In genomic region chr2:109457366-109457765, GRCh38 we compare ENCODE assay signal across 20 cellular contexts.
DNase-seq lines count a peak whose midpoint lies in the region; ATAC-seq, FAIRE-seq and TF ChIP-seq lines count a peak whose summit lies in the region.
"Had no signal": no experiment of that assay in that cellular context is flagged by ENCODE, and none has a peak within 500 bp of the region (broad histone marks: within the 10 kb centered on the region; RNA-seq: fewer than 3 reads in every experiment).

No MANE protein-coding gene starts in this region.

- no peaks in the 10 kb centered on the region for H3K9me3 Mint-ChIP-seq in CD8-positive, alpha-beta memory T cell
- no peaks in the 10 kb centered on the region for H3K9me3 Mint-ChIP-seq in CD14-positive monocyte
- H3K9me3 Mint-ChIP-seq: activated naive CD8-positive, alpha-beta T cell treated with anti-CD3 and anti-CD28 coated beads for 36 hours; nephron had no signal

- no peaks in the 10 kb centered on the region for H3K4me1 Mint-ChIP-seq in CD8-positive, alpha-beta memory T cell
- no peaks in the 10 kb centered on the region for H3K4me1 Mint-ChIP-seq in CD14-positive monocyte

- no peak overlapping the region for H3K27ac Mint-ChIP-seq in CD8-positive, alpha-beta memory T cell
- H3K27ac Mint-ChIP-seq in CD14-positive monocyte: no peak overlapping the region
- H3K27ac Mint-ChIP-seq: activated naive CD8-positive, alpha-beta T cell treated with anti-CD3 and anti-CD28 coated beads for 36 hours; nephron had no signal

- WGBS in neuronal stem cell (ENCODE audit: extremely low coverage in 2 of 2, insufficient read length in 2 of 2, insufficient replicate concordance in 1 of 2), 2 donors: no CpG with 5 or more reads among the region's 9 CpGs
- 81 to 88% methylated on average over 9 of the region's 9 CpGs for WGBS in upper lobe of left lung, 2 donors

- no peak overlapping the region for H3K4ac ChIP-seq in neuronal stem cell (ENCODE audit: low read length)

- H2AFZ ChIP-seq in neuronal stem cell (ENCODE audit: low read length): no peak overlapping the region

- no peak overlapping the region for H2BK120ac ChIP-seq in neuronal stem cell (ENCODE audit: low read depth, low read length)

- H3K27ac ChIP-seq in neuronal stem cell (replicated peaks; ENCODE audit: low read length) (no peak overlapping the region), tibial artery (peak overlapping the region; percentile 63 to 74), upper lobe of left lung (no peak overlapping the region)
- no peak overlapping the region for H3K27ac ChIP-seq in CD8-positive, alpha-beta memory T cell (ENCODE audit: low read depth, low read length)
- H3K27ac ChIP-seq: 22Rv1, gastrocnemius medialis, psoas muscle, RWPE1 had no signal

- H3K9ac ChIP-seq in neuronal stem cell (ENCODE audit: low read depth, low read length, poor library complexity): no peak overlapping the region

- no peak overlapping the region for H3K23ac ChIP-seq in neuronal stem cell (ENCODE audit: low read depth, low read length, poor library complexity)

- TF ChIP-seq EP300 in upper lobe of left lung (IDR thresholded peaks at IDR 0.05): no peak

- H4K8ac ChIP-seq in neuronal stem cell (ENCODE audit: low read depth, low read length): no peak overlapping the region

- CTCF ChIA-PET in CD8-positive, alpha-beta memory T cell (lab: Charles Lee): no interaction called here

- POLR2A ChIA-PET in CD8-positive, alpha-beta memory T cell (lab: Charles Lee): no interaction called here

- no peak overlapping the region for H3K4me3 Mint-ChIP-seq in CD8-positive, alpha-beta memory T cell
- H3K4me3 Mint-ChIP-seq in CD14-positive monocyte: no peak overlapping the region
- H3K4me3 Mint-ChIP-seq: activated naive CD8-positive, alpha-beta T cell treated with anti-CD3 and anti-CD28 coated beads for 36 hours; nephron had no signal

- no peaks in the 10 kb centered on the region for H3K79me1 ChIP-seq in neuronal stem cell (ENCODE audit: low read depth, low read length)

- no peak for TF ChIP-seq CTCF in bronchial epithelial cell (IDR thresholded peaks at IDR 0.05; ENCODE audit: insufficient read depth, low read length, severe bottlenecking)
- TF ChIP-seq CTCF in tibial artery (IDR thresholded peaks at IDR 0.05): no peak
- TF ChIP-seq CTCF in upper lobe of left lung (IDR thresholded peaks at IDR 0.05): no peak
- no peak for TF ChIP-seq CTCF in CD14-positive monocyte (IDR thresholded peaks at IDR 0.05)

- no peak overlapping the region for H2BK5ac ChIP-seq in neuronal stem cell (ENCODE audit: low read length)

- peaks cover 2 to 3% of the 10 kb centered on the region in 2 donors for H3K27me3 Mint-ChIP-seq in CD8-positive, alpha-beta memory T cell
- peaks cover 0 to 2% (median 0%) of the 10 kb centered on the region in 3 donors for H3K27me3 Mint-ChIP-seq in CD14-positive monocyte (ENCODE audit: low read depth in 3 of 3)
- H3K27me3 Mint-ChIP-seq: activated naive CD8-positive, alpha-beta T cell treated with anti-CD3 and anti-CD28 coated beads for 36 hours had no signal

- DNase-seq in NCI-H2171 treated with DMSO at 0.1 percent for 48 hours (lab: John Stamatoyannopoulos, UW) (peak; percentile 17), NCI-H2171 (lab: John Stamatoyannopoulos, UW) (no peak), bronchial epithelial cell (ENCODE audit: low read depth) (peak; percentile 64), neuronal stem cell (ENCODE audit: low spot score) (no peak), tibial artery (peak in 1 of 2 donors; percentile 62), upper lobe of left lung (no peak), CD14-positive monocyte (ENCODE audit: low spot score) (no peak)
- DNase-seq in CD8-positive, alpha-beta memory T cell: no peak
- DNase-seq: activated naive CD8-positive, alpha-beta T cell treated with anti-CD3 and anti-CD28 coated beads for 36 hours; AML-193; gastrocnemius medialis; kidney glomerular epithelial cell; NCI-H446; psoas muscle; stimulated activated CD4-positive, alpha-beta T cell treated with anti-CD3 and anti-CD28 coated beads, Interleukin-12 subunit alpha, Interleukin-12 subunit beta, amount 100 ng/mL, for 4 hours; T1000 had no signal

- intact Hi-C loops in tibial artery (cut with DNase I; ENCODE audit: low total_unique reads): no loop called here
- intact Hi-C loops in CD14-positive monocyte (cut with micrococcal nuclease): no loop called here

- H3K4me1 ChIP-seq in neuronal stem cell (ENCODE audit: control insufficient read depth in 2 of 2, insufficient read depth in 1 of 2, low read depth in 1 of 2, low read length in 2 of 2): peaks cover 0 to 2% of the 10 kb centered on the region in 2 donors
- peaks cover 0 to 83% (median 45%) of the 10 kb centered on the region in 4 donors for H3K4me1 ChIP-seq in tibial artery
- H3K4me1 ChIP-seq in upper lobe of left lung: no peaks in the 10 kb centered on the region
- no peaks in the 10 kb centered on the region for H3K4me1 ChIP-seq in CD8-positive, alpha-beta memory T cell (ENCODE audit: insufficient read depth, low read length)

- H3K4me3 ChIP-seq in bronchial epithelial cell (ENCODE audit: low read depth, low read length) (no peak overlapping the region), neuronal stem cell (ENCODE audit: low read length in 2 of 2) (no peak overlapping the region), tibial artery (no peak overlapping the region), upper lobe of left lung (no peak overlapping the region)
- no peak overlapping the region for H3K4me3 ChIP-seq in CD8-positive, alpha-beta memory T cell (ENCODE audit: low read length)
- H3K4me3 ChIP-seq: gastrocnemius medialis, psoas muscle had no signal

- H3K18ac ChIP-seq in neuronal stem cell (ENCODE audit: low read length): no peak overlapping the region

- no peaks in the 10 kb centered on the region for H3K36me3 ChIP-seq in bronchial epithelial cell (ENCODE audit: control insufficient read depth, insufficient read depth, low read length)
- no peaks in the 10 kb centered on the region for H3K36me3 ChIP-seq in neuronal stem cell (replicated peaks in 1 of 2; ENCODE audit: control insufficient read depth in 2 of 2, insufficient read depth in 2 of 2, low read length in 2 of 2)
- no peaks in the 10 kb centered on the region for H3K36me3 ChIP-seq in tibial artery
- peaks cover 0 to 7% (median 2%) of the 10 kb centered on the region in 4 donors for H3K36me3 ChIP-seq in upper lobe of left lung
- H3K36me3 ChIP-seq in CD8-positive, alpha-beta memory T cell (ENCODE audit: insufficient read depth, low read length): no peaks in the 10 kb centered on the region
- H3K36me3 ChIP-seq: gastrocnemius medialis had no signal

- peak overlapping the region; percentile 14 for H2AK5ac ChIP-seq in neuronal stem cell (ENCODE audit: low read depth, low read length)

- H3K27me3 ChIP-seq in bronchial epithelial cell (ENCODE audit: control insufficient read depth, insufficient read depth, low read length) (no peaks in the 10 kb centered on the region), neuronal stem cell (ENCODE audit: control insufficient read depth in 3 of 3, insufficient read depth in 3 of 3, low read depth in 1 of 3, low read length in 3 of 3) (no peaks in the 10 kb centered on the region), tibial artery (no peaks in the 10 kb centered on the region), upper lobe of left lung (no peaks in the 10 kb centered on the region)
- no peaks in the 10 kb centered on the region for H3K27me3 ChIP-seq in CD8-positive, alpha-beta memory T cell (ENCODE audit: insufficient read depth, low read length, poor library complexity, severe bottlenecking)
- H3K27me3 ChIP-seq: gastrocnemius medialis had no signal

- ATAC-seq in upper lobe of left lung (ENCODE audit: low FRiP score in 2 of 2): no peak
- ATAC-seq: gastrocnemius medialis had no signal

- H3K14ac ChIP-seq in neuronal stem cell (ENCODE audit: low read length): no peak overlapping the region

- FAIRE-seq in bronchial epithelial cell (lab: Jason Lieb, UNC): no peak
- FAIRE-seq: D721Med had no signal

- no peak overlapping the region for H4K91ac ChIP-seq in neuronal stem cell (ENCODE audit: low read depth, low read length, poor library complexity)

- H2BK15ac ChIP-seq in neuronal stem cell (ENCODE audit: low read length): no peak overlapping the region

- H2BK12ac ChIP-seq in neuronal stem cell (ENCODE audit: low read length): no peak overlapping the region

- no peak for TF ChIP-seq POLR2A in upper lobe of left lung (IDR thresholded peaks at IDR 0.05)

- H3K36me3 Mint-ChIP-seq in CD8-positive, alpha-beta memory T cell: no peaks in the 10 kb centered on the region
- H3K36me3 Mint-ChIP-seq in CD14-positive monocyte: no peaks in the 10 kb centered on the region

- no peak overlapping the region for H3K4me2 ChIP-seq in neuronal stem cell (ENCODE audit: insufficient read depth, low read length, poor library complexity, severe bottlenecking)

- H3K9me3 ChIP-seq in neuronal stem cell (replicated peaks in 1 of 2; ENCODE audit: control insufficient read depth in 2 of 2, insufficient read depth in 1 of 2, low read depth in 1 of 2, low read length in 2 of 2): no peaks in the 10 kb centered on the region
- no peaks in the 10 kb centered on the region for H3K9me3 ChIP-seq in tibial artery
- no peaks in the 10 kb centered on the region for H3K9me3 ChIP-seq in upper lobe of left lung
- no peaks in the 10 kb centered on the region for H3K9me3 ChIP-seq in CD8-positive, alpha-beta memory T cell (ENCODE audit: low read length)
- H3K9me3 ChIP-seq: gastrocnemius medialis, psoas muscle had no signal

Comparison
In these comparisons a context has a peak if more than half of its experiments do, and no peak if none do; other contexts are left out.
1. DNase-seq: peak in NCI-H2171 treated with DMSO at 0.1 percent for 48 hours (single experiment) and bronchial epithelial cell (single experiment); none in NCI-H2171 (single experiment), neuronal stem cell (single experiment), upper lobe of left lung (0 of 2), CD8-positive, alpha-beta memory T cell (0 of 5) and CD14-positive monocyte (single experiment).
2. H3K27ac ChIP-seq: peak in tibial artery (2 of 2); none in neuronal stem cell (single experiment), upper lobe of left lung (0 of 4) and CD8-positive, alpha-beta memory T cell (single experiment).